In the genomic region with DNA sequence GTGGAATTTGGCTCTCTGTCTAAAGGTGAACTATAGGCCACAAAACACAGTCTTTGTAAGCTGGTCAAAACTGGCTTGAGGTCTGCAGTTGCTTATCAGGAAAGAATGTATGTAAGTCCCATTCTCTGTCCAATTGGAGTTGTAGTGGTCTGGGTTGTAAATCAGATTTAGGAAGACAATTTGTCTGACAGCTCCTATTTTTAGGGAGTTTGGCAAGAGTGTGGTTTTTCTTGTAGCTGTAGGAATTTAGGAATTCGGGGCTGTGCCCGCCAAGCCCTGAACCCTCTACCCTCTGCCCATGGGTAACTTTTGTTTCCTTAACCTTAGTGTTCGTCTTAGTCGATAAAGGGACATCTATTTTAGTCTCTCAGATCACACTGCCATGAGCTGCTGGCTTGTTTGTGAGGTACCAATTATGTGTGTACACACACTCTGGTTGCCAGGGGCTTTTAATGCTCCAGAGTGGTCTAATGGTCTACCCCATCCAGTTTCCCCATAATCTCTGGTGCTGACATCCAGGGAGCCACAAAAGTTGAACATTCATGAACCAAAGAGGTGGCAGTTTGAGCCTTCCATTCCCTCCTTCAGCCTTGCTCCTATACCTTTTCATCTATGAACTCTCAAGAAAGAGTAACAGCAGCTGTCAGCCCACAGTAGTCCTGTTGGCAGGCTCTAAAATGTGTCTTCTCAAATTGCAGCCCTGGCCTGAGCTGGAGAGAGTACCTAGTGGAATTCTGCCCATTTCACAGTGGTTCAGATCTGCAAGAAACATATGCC, we compare ENCODE assay signal across 21 cellular contexts.
"Had no signal": no experiment of that assay in that cellular context is flagged by ENCODE, and none has a peak within 500 bp of the region (broad histone marks: within the 10 kb centered on the region; RNA-seq: fewer than 3 reads in every experiment).

No MANE protein-coding gene starts in this region.

- ATAC-seq: activated CD8-positive, alpha-beta T cell treated with anti-CD3 and anti-CD28 coated beads for 36 hours; activated T-cell treated with anti-CD3 and anti-CD28 coated beads, Interleukin-2, amount 50 U/mL, for 72 hours; esophagus mucosa; lower lobe of right lung; naive thymus-derived CD4-positive, alpha-beta T cell; stimulated activated effector memory CD8-positive, alpha-beta T cell treated with anti-CD3 and anti-CD28 coated beads, Interleukin-12 subunit alpha, Interleukin-12 subunit beta, amount 100 ng/mL, for 72 hours; upper lobe of right lung had no signal

- H3K27me3 ChIP-seq: dorsolateral prefrontal cortex, right atrium auricular region, upper lobe of right lung had no signal

- DNase-seq: activated CD4-positive, alpha-beta T cell treated with anti-CD3 and anti-CD28 coated beads for 4 hours; activated CD8-positive, alpha-beta memory T cell treated with anti-CD3 and anti-CD28 coated beads, Interleukin-2, amount 50 U/mL, for 4 hours; activated CD8-positive, alpha-beta T cell treated with anti-CD3 and anti-CD28 coated beads for 36 hours; activated gamma-delta T cell treated with Interleukin-2 at 50 U/mL for 16 hours; activated naive CD8-positive, alpha-beta T cell treated with anti-CD3 and anti-CD28 coated beads for 36 hours; activated T-cell treated with anti-CD3 and anti-CD28 coated beads, Interleukin-2, amount 50 U/mL, for 72 hours; anterior cingulate cortex; dorsolateral prefrontal cortex; hypothalamus; kidney glomerular epithelial cell; lower lobe of right lung; midbrain; naive thymus-derived CD4-positive, alpha-beta T cell; T-helper 1 cell; upper lobe of right lung; WERI-Rb-1 had no signal

- H3K4me1 ChIP-seq: lower lobe of right lung, right atrium auricular region, upper lobe of right lung had no signal

- H3K36me3 ChIP-seq: lower lobe of right lung, right atrium auricular region, upper lobe of right lung, WERI-Rb-1 had no signal

- H3K9me3 ChIP-seq: lower lobe of right lung, right atrium auricular region, upper lobe of right lung had no signal

- H3K79me2 ChIP-seq: parathyroid adenoma had no signal

- H3K27ac ChIP-seq: dorsolateral prefrontal cortex, lower lobe of right lung, parathyroid adenoma, right atrium auricular region, upper lobe of right lung, WERI-Rb-1 had no signal

- H3K9ac ChIP-seq: parathyroid adenoma had no signal

- H3K4me3 ChIP-seq: dorsolateral prefrontal cortex, lower lobe of right lung, right atrium auricular region, smooth muscle cell, upper lobe of right lung had no signal

- H2AFZ ChIP-seq: parathyroid adenoma had no signal

- H3K4me2 ChIP-seq: smooth muscle cell had no signal
